ENCODE assay signal across 40 cellular contexts in the genomic region with DNA sequence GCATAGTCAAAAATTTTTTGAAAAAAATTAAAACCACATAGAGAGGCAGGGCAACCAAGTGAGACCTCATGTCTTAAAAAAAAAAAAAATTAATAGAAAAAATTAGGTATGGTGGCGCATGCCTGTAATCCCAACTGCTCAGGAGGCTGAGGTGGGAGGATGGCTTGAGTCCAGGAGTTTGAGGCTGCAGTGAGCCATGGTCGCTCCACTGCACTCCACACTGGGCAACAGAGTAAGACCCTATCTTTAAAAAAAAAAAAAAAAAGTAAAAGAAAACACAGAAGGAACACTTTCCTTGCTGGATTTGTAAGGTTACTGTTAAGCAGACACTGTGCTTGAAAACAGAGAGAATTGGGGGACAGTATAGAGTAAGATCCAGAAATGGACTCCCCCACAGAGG. TPM values are rescaled to one million over a fixed set of nuclear protein-coding genes. Genes with fewer than 3 reads are reported as not detected.
"Had no signal": no experiment of that assay in that cellular context is flagged by ENCODE, and none has a peak within 500 bp of the region (broad histone marks: within the 10 kb centered on the region; RNA-seq: fewer than 3 reads in every experiment).

No MANE protein-coding gene starts in this region.

- H3K4me3 ChIP-seq: adrenal gland, breast epithelium, cardiac muscle cell, colonic mucosa, esophagus squamous epithelium, gastroesophageal sphincter, heart right ventricle had no signal

- H3K27ac ChIP-seq: adrenal gland, breast epithelium, cardiac muscle cell, colonic mucosa, epithelial cell of prostate, esophagus squamous epithelium, gastroesophageal sphincter, heart right ventricle, WERI-Rb-1 had no signal

- H3K9me3 Mint-ChIP-seq: activated naive CD4-positive, alpha-beta T cell treated with anti-CD3 and anti-CD28 coated beads for 36 hours; activated naive CD4-positive, alpha-beta T cell treated with anti-CD3 and anti-CD28 coated beads, Interleukin-2, amount 50 U/mL, for 24 hours; activated naive CD8-positive, alpha-beta T cell treated with anti-CD3 and anti-CD28 coated beads for 36 hours; activated naive CD8-positive, alpha-beta T cell treated with anti-CD3 and anti-CD28 coated beads, Interleukin-2, amount 50 U/mL, for 24 hours; activated T-helper 2 cell treated with anti-CD3 and anti-CD28 coated beads, Interferon-gamma antibody, Interleukin-2, Interleukin-4, amounts not matched to agents 10 μg/mL and 5 μg/mL and 100 μg/mL, durations not matched to agents 14 hours and 24 hours and 36 hours; T-cell; T-helper 2 cell treated with Interferon-gamma antibody and Interleukin-4, amounts not matched to agents 5 μg/mL and 100 μg/mL, for 36 hours had no signal

- H3K4me1 Mint-ChIP-seq: brain had no signal

- H3K27ac Mint-ChIP-seq: activated CD4-positive, alpha-beta memory T cell treated with anti-CD3 and anti-CD28 coated beads for 36 hours; activated CD4-positive, alpha-beta T cell treated with anti-CD3 and anti-CD28 coated beads for 36 hours; activated CD4-positive, alpha-beta T cell treated with anti-CD3 and anti-CD28 coated beads, Interleukin-2, amount 10 ng/mL, durations not matched to agents 24 days and 14 days; activated CD8-positive, alpha-beta memory T cell treated with anti-CD3 and anti-CD28 coated beads, Interleukin-2, amount 10 ng/mL, durations not matched to agents 7 days and 5 days; activated naive CD4-positive, alpha-beta T cell treated with anti-CD3 and anti-CD28 coated beads for 36 hours; activated naive CD4-positive, alpha-beta T cell treated with anti-CD3 and anti-CD28 coated beads, Interleukin-2, amount 50 U/mL, for 24 hours; activated naive CD8-positive, alpha-beta T cell treated with anti-CD3 and anti-CD28 coated beads, Interleukin-2, amount 50 U/mL, for 24 hours; activated T-helper 2 cell treated with anti-CD3 and anti-CD28 coated beads, Interferon-gamma antibody, Interleukin-2, Interleukin-4, amounts not matched to agents 10 μg/mL and 5 μg/mL and 100 μg/mL, durations not matched to agents 14 hours and 24 hours and 36 hours; brain; T-helper 2 cell treated with Interferon-gamma antibody and Interleukin-4, amounts not matched to agents 5 μg/mL and 100 μg/mL, for 36 hours had no signal

- DNase-seq: activated CD4-positive, alpha-beta memory T cell treated with anti-CD3 and anti-CD28 coated beads for 36 hours; activated CD4-positive, alpha-beta T cell treated with anti-CD3 and anti-CD28 coated beads for 36 hours; activated CD4-positive, alpha-beta T cell treated with anti-CD3 and anti-CD28 coated beads, Interleukin-2, amount 10 ng/mL, durations not matched to agents 24 days and 14 days; activated CD4-positive, CD25-positive, alpha-beta regulatory T cell; activated CD4-positive, CD25-positive, alpha-beta regulatory T cell treated with anti-CD3 and anti-CD28 coated beads, Interleukin-2, amount 50 U/mL, for 72 hours; activated CD8-positive, alpha-beta memory T cell treated with anti-CD3 and anti-CD28 coated beads, Interleukin-2, amount 10 ng/mL, durations not matched to agents 7 days and 5 days; activated CD8-positive, alpha-beta memory T cell treated with anti-CD3 and anti-CD28 coated beads, Interleukin-2, amount 50 U/mL, for 4 hours; activated CD8-positive, alpha-beta T cell treated with anti-CD3 and anti-CD28 coated beads, Interleukin-2, amount 10 ng/mL, durations not matched to agents 7 days and 5 days; activated effector memory CD4-positive, alpha-beta T cell treated with anti-CD3 and anti-CD28 coated beads, Interleukin-2, amount 50 U/mL, for 16 hours; activated naive CD4-positive, alpha-beta T cell treated with anti-CD3 and anti-CD28 coated beads for 36 hours; activated naive CD8-positive, alpha-beta T cell treated with anti-CD3 and anti-CD28 coated beads for 36 hours; activated naive CD8-positive, alpha-beta T cell treated with anti-CD3 and anti-CD28 coated beads, Interleukin-2, amount 50 U/mL, for 24 hours; activated T-cell treated with anti-CD3 and anti-CD28 coated beads, Interleukin-2, amount 50 U/mL, for 1 hour; adrenal gland; amygdala; aorta; central memory CD4-positive, alpha-beta T cell; cerebellar nuclear complex; colonic mucosa; effector CD8-positive, alpha-beta T cell; esophagus squamous epithelium; foreskin melanocyte; heart right ventricle; T-cell; T1000; WERI-Rb-1 had no signal

- H3K27me3 ChIP-seq: cardiac muscle cell, colonic mucosa had no signal

- H3K27me3 Mint-ChIP-seq: activated CD4-positive, alpha-beta memory T cell treated with anti-CD3 and anti-CD28 coated beads for 36 hours; activated CD4-positive, alpha-beta T cell treated with anti-CD3 and anti-CD28 coated beads, Interleukin-2, amount 10 ng/mL, durations not matched to agents 24 days and 14 days; activated CD8-positive, alpha-beta memory T cell treated with anti-CD3 and anti-CD28 coated beads, Interleukin-2, amount 10 ng/mL, durations not matched to agents 7 days and 5 days; activated naive CD4-positive, alpha-beta T cell treated with anti-CD3 and anti-CD28 coated beads, Interleukin-2, amount 50 U/mL, for 24 hours; activated naive CD8-positive, alpha-beta T cell treated with anti-CD3 and anti-CD28 coated beads for 36 hours; activated naive CD8-positive, alpha-beta T cell treated with anti-CD3 and anti-CD28 coated beads, Interleukin-2, amount 50 U/mL, for 24 hours had no signal

- H3K9me3 ChIP-seq: adrenal gland, breast epithelium, colonic mucosa, esophagus squamous epithelium, gastroesophageal sphincter had no signal

- H3K4me3 Mint-ChIP-seq: activated CD4-positive, alpha-beta memory T cell treated with anti-CD3 and anti-CD28 coated beads for 36 hours; activated CD4-positive, alpha-beta T cell treated with anti-CD3 and anti-CD28 coated beads for 36 hours; activated CD4-positive, alpha-beta T cell treated with anti-CD3 and anti-CD28 coated beads, Interleukin-2, amount 10 ng/mL, durations not matched to agents 24 days and 14 days; activated CD8-positive, alpha-beta memory T cell treated with anti-CD3 and anti-CD28 coated beads, Interleukin-2, amount 10 ng/mL, durations not matched to agents 7 days and 5 days; activated CD8-positive, alpha-beta T cell treated with anti-CD3 and anti-CD28 coated beads, Interleukin-2, amount 10 ng/mL, durations not matched to agents 7 days and 5 days; activated naive CD4-positive, alpha-beta T cell treated with anti-CD3 and anti-CD28 coated beads for 36 hours; activated naive CD4-positive, alpha-beta T cell treated with anti-CD3 and anti-CD28 coated beads, Interleukin-2, amount 50 U/mL, for 24 hours; activated naive CD8-positive, alpha-beta T cell treated with anti-CD3 and anti-CD28 coated beads for 36 hours; activated naive CD8-positive, alpha-beta T cell treated with anti-CD3 and anti-CD28 coated beads, Interleukin-2, amount 50 U/mL, for 24 hours; brain; T-helper 1 cell treated with Interleukin-12 subunit alpha and Interleukin-12 subunit beta and Interleukin-4 antibody, amounts not matched to agents 30 μg/mL and 1 μg/mL, for 36 hours; T-helper 2 cell treated with Interferon-gamma antibody and Interleukin-4, amounts not matched to agents 5 μg/mL and 100 μg/mL, for 36 hours had no signal

- H3K36me3 Mint-ChIP-seq: activated CD4-positive, alpha-beta memory T cell treated with anti-CD3 and anti-CD28 coated beads for 36 hours; activated naive CD4-positive, alpha-beta T cell treated with anti-CD3 and anti-CD28 coated beads, Interleukin-2, amount 50 U/mL, for 24 hours; activated naive CD8-positive, alpha-beta T cell treated with anti-CD3 and anti-CD28 coated beads for 36 hours; brain; T-cell had no signal

- H3K4me1 ChIP-seq: adrenal gland, breast epithelium, colonic mucosa had no signal

- ATAC-seq: activated CD4-positive, alpha-beta T cell treated with anti-CD3 and anti-CD28 coated beads for 36 hours; activated CD8-positive, alpha-beta memory T cell treated with anti-CD3 and anti-CD28 coated beads, Interleukin-2, amount 10 ng/mL, durations not matched to agents 7 days and 5 days; activated CD8-positive, alpha-beta T cell treated with anti-CD3 and anti-CD28 coated beads, Interleukin-2, amount 10 ng/mL, durations not matched to agents 7 days and 5 days; activated naive CD8-positive, alpha-beta T cell treated with anti-CD3 and anti-CD28 coated beads, Interleukin-2, amount 50 U/mL, for 24 hours; gastroesophageal sphincter; heart right ventricle; T-cell had no signal

- H3K36me3 ChIP-seq: adrenal gland, breast epithelium, cardiac muscle cell, colonic mucosa, gastroesophageal sphincter had no signal

RNA-seq across cellular contexts. Expression of gene ALOX5, which starts 58.1 kb away (rescaled TPM):
- total RNA-seq: dermis microvascular lymphatic vessel endothelial cell, endothelial cell of umbilical vein, fibroblast of lung, fibroblast of villous mesenchyme, glomerular endothelial cell had no signal
